14 cellular contexts compared by ENCODE assay signal in the genomic region with DNA sequence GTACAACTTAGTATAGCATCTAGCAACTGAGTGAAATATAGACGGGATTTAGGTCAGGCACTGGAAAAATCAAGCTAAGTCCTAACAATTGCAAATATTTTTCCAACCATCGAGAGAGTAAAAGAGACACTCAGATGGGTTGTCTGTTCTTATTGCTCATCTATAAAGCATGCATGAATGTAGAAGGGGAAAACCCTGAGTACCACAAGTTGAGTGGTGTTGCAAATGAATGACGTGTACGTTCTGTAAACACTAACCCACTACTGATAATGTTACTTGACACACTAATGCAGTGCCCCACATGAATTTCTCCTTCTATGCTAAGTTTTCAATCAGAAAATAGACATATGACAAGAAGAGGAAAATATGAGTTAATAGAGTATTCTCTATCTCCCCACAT.
DNase-seq lines count a peak whose midpoint lies in the region; ATAC-seq and TF ChIP-seq lines count a peak whose summit lies in the region.
"Had no signal": no experiment of that assay in that cellular context is flagged by ENCODE, and none has a peak within 500 bp of the region (broad histone marks: within the 10 kb centered on the region; RNA-seq: fewer than 3 reads in every experiment).

No MANE protein-coding gene starts in this region.

- POLR2A ChIA-PET in RWPE1 (lab: Yijun Ruan, JAX; ENCODE audit: low non-redundant PET) = no interaction called here

- no peak overlapping the region for H3K27ac Mint-ChIP-seq in activated naive CD8-positive, alpha-beta T cell treated with anti-CD3 and anti-CD28 coated beads, Interleukin-2, amount 50 U/mL, for 24 hours
- no peak overlapping the region for H3K27ac Mint-ChIP-seq in activated naive CD8-positive, alpha-beta T cell treated with anti-CD3 and anti-CD28 coated beads for 36 hours

- CTCF ChIA-PET in RWPE1 (lab: Yijun Ruan, JAX) = no interaction called here

- peaks cover 6% of the 10 kb centered on the region for H3K27me3 Mint-ChIP-seq in activated naive CD8-positive, alpha-beta T cell treated with anti-CD3 and anti-CD28 coated beads, Interleukin-2, amount 50 U/mL, for 24 hours
- H3K27me3 Mint-ChIP-seq in activated naive CD8-positive, alpha-beta T cell treated with anti-CD3 and anti-CD28 coated beads for 36 hours = no peaks in the 10 kb centered on the region

- H3K9me3 Mint-ChIP-seq in activated naive CD8-positive, alpha-beta T cell treated with anti-CD3 and anti-CD28 coated beads, Interleukin-2, amount 50 U/mL, for 24 hours = no peaks in the 10 kb centered on the region
- peaks cover 2% of the 10 kb centered on the region for H3K9me3 Mint-ChIP-seq in activated naive CD8-positive, alpha-beta T cell treated with anti-CD3 and anti-CD28 coated beads for 36 hours
- H3K9me3 Mint-ChIP-seq: neural crest cell had no signal

- DNase-seq in activated naive CD8-positive, alpha-beta T cell treated with anti-CD3 and anti-CD28 coated beads, Interleukin-2, amount 50 U/mL, for 24 hours = no peak
- DNase-seq in activated naive CD8-positive, alpha-beta T cell treated with anti-CD3 and anti-CD28 coated beads for 36 hours = no peak
- DNase-seq in RWPE1 (ENCODE audit: low spot score) = peak; percentile 19
- peak; percentile 62 for DNase-seq in fibroblast of peridontal ligament (ENCODE audit: extremely low read depth)
- DNase-seq in stromal cell of bone marrow (ENCODE audit: low read depth) = peak; percentile 67
- DNase-seq in DMS 273 (lab: John Stamatoyannopoulos, UW; ENCODE audit: unreplicated experiment) = no peak
- DNase-seq in COLO668 (lab: John Stamatoyannopoulos, UW; ENCODE audit: unreplicated experiment) = no peak
- DNase-seq in SIG-M5 treated with dmso at 0.1 percent for 504 hours (lab: John Stamatoyannopoulos, UW; ENCODE audit: unreplicated experiment) = no peak
- DNase-seq: activated CD4-positive, alpha-beta T cell treated with anti-CD3 and anti-CD28 coated beads, Interleukin-2, amount 50 U/mL, for 1 hour; activated effector memory CD4-positive, alpha-beta T cell treated with anti-CD3 and anti-CD28 coated beads, Interleukin-2, amount 50 U/mL, for 16 hours; cerebellar nuclear complex; stimulated activated CD4-positive, alpha-beta T cell treated with anti-CD3 and anti-CD28 coated beads, Interleukin-15, amount 100 ng/mL, for 24 hours; stimulated activated CD8-positive, alpha-beta memory T cell treated with anti-CD3 and anti-CD28 coated beads, Interleukin-4, amount 100 ng/mL, for 48 hours had no signal

- H3K36me3 Mint-ChIP-seq in activated naive CD8-positive, alpha-beta T cell treated with anti-CD3 and anti-CD28 coated beads, Interleukin-2, amount 50 U/mL, for 24 hours (ENCODE audit: low read depth) = no peaks in the 10 kb centered on the region
- no peaks in the 10 kb centered on the region for H3K36me3 Mint-ChIP-seq in activated naive CD8-positive, alpha-beta T cell treated with anti-CD3 and anti-CD28 coated beads for 36 hours

- peak; percentile 54 for ATAC-seq in activated naive CD8-positive, alpha-beta T cell treated with anti-CD3 and anti-CD28 coated beads, Interleukin-2, amount 50 U/mL, for 24 hours

- no peaks in the 10 kb centered on the region for H3K4me1 Mint-ChIP-seq in activated naive CD8-positive, alpha-beta T cell treated with anti-CD3 and anti-CD28 coated beads, Interleukin-2, amount 50 U/mL, for 24 hours
- H3K4me1 Mint-ChIP-seq in activated naive CD8-positive, alpha-beta T cell treated with anti-CD3 and anti-CD28 coated beads for 36 hours = no peaks in the 10 kb centered on the region
- H3K4me1 Mint-ChIP-seq: neural crest cell had no signal

- no peak for TF ChIP-seq CTCF in RWPE1 (conservative IDR thresholded peaks at IDR 0.05; ENCODE audit: low read depth)

- H3K27ac ChIP-seq in RWPE1 = no peak overlapping the region

- H3K4me3 Mint-ChIP-seq in activated naive CD8-positive, alpha-beta T cell treated with anti-CD3 and anti-CD28 coated beads, Interleukin-2, amount 50 U/mL, for 24 hours = no peak overlapping the region
- H3K4me3 Mint-ChIP-seq in activated naive CD8-positive, alpha-beta T cell treated with anti-CD3 and anti-CD28 coated beads for 36 hours = no peak overlapping the region
- H3K4me3 Mint-ChIP-seq: neural crest cell had no signal

Comparison
In these comparisons a context has a peak if more than half of its experiments do, and no peak if none do; other contexts are left out.
1. DNase-seq: peak in RWPE1 (single experiment), fibroblast of peridontal ligament (single experiment) and stromal cell of bone marrow (single experiment); none in activated naive CD8-positive, alpha-beta T cell treated with anti-CD3 and anti-CD28 coated beads, Interleukin-2, amount 50 U/mL, for 24 hours (single experiment), activated naive CD8-positive, alpha-beta T cell treated with anti-CD3 and anti-CD28 coated beads for 36 hours (single experiment), DMS 273 (single experiment), COLO668 (single experiment) and SIG-M5 treated with dmso at 0.1 percent for 504 hours (single experiment).